Comparison of ENCODE assay signal across 11 cellular contexts in the genomic region with DNA sequence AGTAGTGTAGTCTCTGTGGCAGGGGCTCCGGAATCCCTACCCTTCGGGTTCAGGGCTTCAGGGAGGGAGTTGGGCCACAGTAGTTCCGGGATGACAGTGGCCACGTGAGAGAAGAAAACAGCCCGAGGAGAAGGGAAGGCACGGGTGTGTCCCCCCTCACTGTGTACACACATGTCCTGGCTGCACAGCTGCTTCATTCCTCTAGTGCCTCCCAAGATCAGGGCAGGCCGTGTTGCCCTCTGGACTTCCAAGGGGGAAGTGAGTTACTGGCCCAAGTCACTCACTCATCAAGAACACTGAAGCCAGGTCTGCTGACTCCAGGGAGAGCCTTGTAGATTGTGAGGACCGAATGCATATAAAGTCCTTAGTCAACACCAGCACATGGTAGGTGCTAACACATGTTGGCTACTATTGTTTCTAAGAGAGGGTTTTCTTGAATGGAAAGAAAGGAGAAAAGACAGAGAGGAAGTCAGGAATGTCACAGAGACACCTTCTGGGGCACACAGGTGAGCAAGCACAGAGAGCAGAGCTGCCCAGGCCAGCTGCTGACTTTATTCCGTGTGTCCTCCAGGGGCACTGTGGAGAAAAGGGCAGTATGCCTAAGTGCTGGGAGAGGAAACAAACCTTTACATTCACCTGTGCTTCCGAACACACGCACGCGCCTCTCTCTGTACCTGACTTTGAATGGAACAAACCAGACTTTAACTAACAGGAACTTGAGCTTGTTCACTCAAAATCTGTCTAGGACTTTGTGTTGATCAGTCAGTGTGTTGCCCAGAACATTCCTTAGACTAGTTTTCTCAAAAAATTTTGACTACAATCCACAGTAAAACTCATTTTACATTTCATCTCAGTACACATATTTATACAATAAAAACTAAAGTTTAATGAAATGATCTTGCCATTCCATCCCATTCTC. TPM values are rescaled to one million over a fixed set of nuclear protein-coding genes. Genes with fewer than 3 reads are reported as not detected.
DNase-seq lines count a peak whose midpoint lies in the region; ATAC-seq lines count a peak whose summit lies in the region.
"Had no signal": no experiment of that assay in that cellular context is flagged by ENCODE, and none has a peak within 500 bp of the region (broad histone marks: within the 10 kb centered on the region; RNA-seq: fewer than 3 reads in every experiment).

No MANE protein-coding gene starts in this region.

- no peaks in the 10 kb centered on the region for H3K9me3 ChIP-seq in SJCRH30 (replicated peaks)

- peak; percentile 69 for ATAC-seq in left ventricle myocardium superior
- ATAC-seq in GM18502 (IDR thresholded peaks at IDR 0.05; ENCODE audit: poor library complexity, unreplicated experiment) = no peak

- H3K4me1 ChIP-seq in SJCRH30 = peaks cover 52% of the 10 kb centered on the region

- no peak overlapping the region for H3K4me3 ChIP-seq in SJCRH30

- intact Hi-C loops in left ventricle myocardium superior (cut with micrococcal nuclease) = loop anchor here (10.0 kb wide), 1 partner anchor 145 kb away; no protein-coding TSS in a partner anchor

- DNase-seq in NCI-H748 (lab: John Stamatoyannopoulos, UW; ENCODE audit: unreplicated experiment) (peak; percentile 21), NCI-H748 treated with DMSO at 0.1 percent for 48 hours (lab: John Stamatoyannopoulos, UW) (no peak), SJCRH30 (peak; percentile 61 to 72), left ventricle myocardium superior (no peak), SKM-1 (lab: John Stamatoyannopoulos, UW; ENCODE audit: unreplicated experiment) (no peak)
- DNase-seq in stimulated activated CD8-positive, alpha-beta memory T cell treated with anti-CD3 and anti-CD28 coated beads, Interleukin-4, amount 100 ng/mL, for 48 hours = peak; percentile 22
- no peak for DNase-seq in stimulated activated CD4-positive, alpha-beta T cell treated with anti-CD3 and anti-CD28 coated beads, Interleukin-2, amount 100 ng/mL, for 24 hours
- DNase-seq: C1 segment of cervical spinal cord; effector memory CD4-positive, alpha-beta T cell had no signal

- 0 out of 2 replicates have a peak, but pooled peaks cover 4% of the 10 kb centered on the region for H3K36me3 ChIP-seq in SJCRH30

- peak overlapping the region; percentile 81 for H3K27ac ChIP-seq in SJCRH30

- no peaks in the 10 kb centered on the region for H3K27me3 ChIP-seq in SJCRH30

RNA-seq across cellular contexts. Expression of gene LHX4, which starts 40.0 kb away (rescaled TPM):
- total RNA-seq in SJCRH30 (2014; rRNA removed; shearing (Covaris generic)) = 3.7 and 4.2 TPM in 2 replicates
- not detected for total RNA-seq in left ventricle myocardium superior
- total RNA-seq: T-helper 1 cell treated with Interleukin-12 subunit alpha and Interleukin-12 subunit beta and Interleukin-4 antibody, amounts not matched to agents 30 ng/mL and 1 ng/mL, for 36 hours had no signal

Comparison
In these comparisons a context has a peak if more than half of its experiments do, and no peak if none do; other contexts are left out.
1. DNase-seq: peak in NCI-H748 (single experiment), SJCRH30 (2 of 2) and stimulated activated CD8-positive, alpha-beta memory T cell treated with anti-CD3 and anti-CD28 coated beads, Interleukin-4, amount 100 ng/mL, for 48 hours (single experiment); none in NCI-H748 treated with DMSO at 0.1 percent for 48 hours (single experiment), left ventricle myocardium superior (single experiment), stimulated activated CD4-positive, alpha-beta T cell treated with anti-CD3 and anti-CD28 coated beads, Interleukin-2, amount 100 ng/mL, for 24 hours (0 of 2) and SKM-1 (single experiment).